ENCODE assay signal across 1 cellular context in the genomic region with DNA sequence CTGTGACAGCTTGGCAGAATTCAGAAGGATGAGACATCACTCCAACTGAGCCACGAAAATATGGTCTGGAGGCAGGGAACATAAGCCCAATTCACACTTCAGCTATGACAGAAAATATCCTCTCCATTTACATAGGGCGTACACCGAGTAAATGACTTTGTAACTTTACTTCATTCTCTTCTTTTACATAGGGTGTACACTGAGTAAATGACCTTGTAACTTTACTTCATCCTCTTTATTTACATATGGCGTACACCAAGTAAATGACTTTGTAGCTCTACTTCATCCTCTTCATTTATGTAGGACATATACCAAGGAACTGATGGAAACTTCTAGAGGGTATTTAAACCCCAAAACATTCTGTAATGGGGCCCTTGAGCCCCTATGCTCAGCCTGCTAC.
TF ChIP-seq lines count a peak whose summit lies in the region.

No MANE protein-coding gene starts in this region.

TF ChIP-seq in HEK293, 187 proteins besides CTCF, POLR2A, EP300 and RAD21:
- TF ChIP-seq, protein P1, sequence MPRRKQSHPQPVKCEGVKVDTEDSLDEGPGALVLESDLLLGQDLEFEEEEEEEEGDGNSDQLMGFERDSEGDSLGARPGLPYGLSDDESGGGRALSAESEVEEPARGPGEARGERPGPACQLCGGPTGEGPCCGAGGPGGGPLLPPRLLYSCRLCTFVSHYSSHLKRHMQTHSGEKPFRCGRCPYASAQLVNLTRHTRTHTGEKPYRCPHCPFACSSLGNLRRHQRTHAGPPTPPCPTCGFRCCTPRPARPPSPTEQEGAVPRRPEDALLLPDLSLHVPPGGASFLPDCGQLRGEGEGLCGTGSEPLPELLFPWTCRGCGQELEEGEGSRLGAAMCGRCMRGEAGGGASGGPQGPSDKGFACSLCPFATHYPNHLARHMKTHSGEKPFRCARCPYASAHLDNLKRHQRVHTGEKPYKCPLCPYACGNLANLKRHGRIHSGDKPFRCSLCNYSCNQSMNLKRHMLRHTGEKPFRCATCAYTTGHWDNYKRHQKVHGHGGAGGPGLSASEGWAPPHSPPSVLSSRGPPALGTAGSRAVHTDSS (tag by site-specific recombination; IDR thresholded peaks at IDR 0.05) = no peak
- TF ChIP-seq SETDB1 (IDR thresholded peaks at IDR 0.05; ENCODE audit: insufficient read length, low read length) = peak; percentile 70
